20 cellular contexts compared by ENCODE assay signal in the genomic region with DNA sequence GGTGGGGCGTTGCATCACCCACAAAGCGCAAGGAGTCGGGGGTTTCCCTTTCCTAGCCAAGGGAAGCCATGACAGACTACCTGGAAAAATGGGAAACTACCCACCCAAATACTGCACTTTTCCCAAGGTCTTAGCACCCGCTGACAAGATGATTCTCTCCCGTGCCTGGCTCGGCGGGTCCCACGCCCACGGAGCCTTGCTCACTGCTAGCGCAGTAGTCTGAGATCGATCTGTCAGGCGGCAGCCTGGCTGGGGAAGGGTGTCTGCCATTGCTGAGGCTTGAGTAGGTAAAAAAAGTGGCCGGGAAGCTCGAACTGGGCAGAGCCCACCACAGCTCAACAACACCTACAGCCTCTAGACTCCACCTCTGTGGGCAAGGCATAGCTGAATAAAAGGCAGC.
DNase-seq lines count a peak whose midpoint lies in the region; ATAC-seq and TF ChIP-seq lines count a peak whose summit lies in the region.
"Had no signal": no experiment of that assay in that cellular context is flagged by ENCODE, and none has a peak within 500 bp of the region (broad histone marks: within the 10 kb centered on the region; RNA-seq: fewer than 3 reads in every experiment).

No MANE protein-coding gene starts in this region.

- no peak overlapping the region for H2BK120ac ChIP-seq in trophoblast cell (ENCODE audit: insufficient read depth, low read length, poor library complexity)

- H4K91ac ChIP-seq in trophoblast cell (ENCODE audit: low read depth, low read length): no peak overlapping the region

- H3K79me2 ChIP-seq in trophoblast cell (ENCODE audit: control insufficient read depth, insufficient read depth, low read length, poor library complexity): peaks cover 2% of the 10 kb centered on the region

- H4K8ac ChIP-seq in trophoblast cell (ENCODE audit: low read depth, low read length): no peak overlapping the region

- peak overlapping the region; percentile 70 for H3K27ac ChIP-seq in VCaP
- H3K27ac ChIP-seq in trophoblast cell (ENCODE audit: low read depth, low read length): no peak overlapping the region
- H3K27ac ChIP-seq: BLaER1 had no signal

- no peaks in the 10 kb centered on the region for H3K9me3 ChIP-seq in trophoblast cell (ENCODE audit: insufficient read depth, low read depth, low read length)
- H3K9me3 ChIP-seq: Caco-2 had no signal

- H3K4me3 Mint-ChIP-seq in activated T-cell treated with anti-CD3 and anti-CD28 coated beads, Interleukin-2, amount 50 U/mL, for 72 hours: no peak overlapping the region
- H3K4me3 Mint-ChIP-seq: CD4-positive, alpha-beta T cell; CD8-positive, alpha-beta T cell had no signal

- H4K12ac ChIP-seq in trophoblast cell (ENCODE audit: low read depth, low read length): no peak overlapping the region

- H2AK5ac ChIP-seq in trophoblast cell (ENCODE audit: low read length): no peak overlapping the region

- no peaks in the 10 kb centered on the region for H3K27me3 ChIP-seq in trophoblast cell (ENCODE audit: insufficient read depth, low read length)
- H3K27me3 ChIP-seq: BE2C, BLaER1 had no signal

- H2BK5ac ChIP-seq in trophoblast cell (ENCODE audit: low read depth, low read length, poor library complexity): no peak overlapping the region

- peak overlapping the region; percentile 5 for H3K4me3 ChIP-seq in LNCaP clone FGC (ENCODE audit: low read depth, low read length)
- H3K4me3 ChIP-seq in trophoblast cell (ENCODE audit: low read depth, low read length): no peak overlapping the region
- H3K4me3 ChIP-seq: BLaER1, GM12878 had no signal

- no peak for TF ChIP-seq CTCF in LNCaP clone FGC (IDR thresholded peaks at IDR 0.05; ENCODE audit: control insufficient read depth, extremely low read depth, insufficient read depth)
- no peak for TF ChIP-seq CTCF in VCaP (conservative IDR thresholded peaks at IDR 0.05)

- no peaks in the 10 kb centered on the region for H3K79me1 ChIP-seq in trophoblast cell (ENCODE audit: low read length)

- peaks cover 23 to 39% of the 10 kb centered on the region in 2 donors for H3K36me3 Mint-ChIP-seq in activated T-cell treated with anti-CD3 and anti-CD28 coated beads, Interleukin-2, amount 50 U/mL, for 72 hours (ENCODE audit: insufficient read depth in 2 of 2)

- H3K4me1 Mint-ChIP-seq in activated T-cell treated with anti-CD3 and anti-CD28 coated beads, Interleukin-2, amount 50 U/mL, for 72 hours (ENCODE audit: low read depth): peaks cover 54% of the 10 kb centered on the region

- H3K27me3 Mint-ChIP-seq in activated T-cell treated with anti-CD3 and anti-CD28 coated beads, Interleukin-2, amount 50 U/mL, for 72 hours (ENCODE audit: low read depth): no peaks in the 10 kb centered on the region
- H3K27me3 Mint-ChIP-seq: CD4-positive, alpha-beta T cell had no signal

- no peak overlapping the region for H2BK12ac ChIP-seq in trophoblast cell (ENCODE audit: low read length)

- WGBS in trophoblast cell (ENCODE audit: extremely low coverage, insufficient coverage, insufficient read length): no CpG with 5 or more reads among the region's 14 CpGs

- peaks cover 11 to 20% of the 10 kb centered on the region in 2 donors for H3K9me3 Mint-ChIP-seq in activated T-cell treated with anti-CD3 and anti-CD28 coated beads, Interleukin-2, amount 50 U/mL, for 72 hours

- no peak overlapping the region for H2AFZ ChIP-seq in trophoblast cell (ENCODE audit: insufficient read depth, low read length, poor library complexity)

- no peak overlapping the region for H3K9ac ChIP-seq in trophoblast cell (ENCODE audit: low read length)
- H3K9ac ChIP-seq: BLaER1 had no signal

- H3K18ac ChIP-seq in trophoblast cell (ENCODE audit: low read length): peak overlapping the region; percentile 54

- ATAC-seq in activated T-cell treated with anti-CD3 and anti-CD28 coated beads, Interleukin-2, amount 50 U/mL, for 72 hours (replicated peaks in 1 of 2): no peak
- ATAC-seq: CD8-positive, alpha-beta T cell; GM12878 had no signal

- H3K4me2 ChIP-seq in trophoblast cell (ENCODE audit: low read length): no peak overlapping the region
- H3K4me2 ChIP-seq: BLaER1 had no signal

- peaks cover 7 to 13% of the 10 kb centered on the region in 2 experiments for H3K36me3 ChIP-seq in trophoblast cell (ENCODE audit: control insufficient read depth in 1 of 2, insufficient read depth in 2 of 2, low read length in 2 of 2)

- peaks cover 2 to 3% of the 10 kb centered on the region in 2 experiments for H3K4me1 ChIP-seq in trophoblast cell (ENCODE audit: control insufficient read depth in 1 of 2, insufficient read depth in 2 of 2, low read length in 2 of 2)
- H3K4me1 ChIP-seq: BE2C, BLaER1 had no signal

- H3K27ac Mint-ChIP-seq in activated T-cell treated with anti-CD3 and anti-CD28 coated beads, Interleukin-2, amount 50 U/mL, for 72 hours: no peak overlapping the region
- H3K27ac Mint-ChIP-seq: CD4-positive, alpha-beta T cell; CD8-positive, alpha-beta T cell had no signal

- H3K23ac ChIP-seq in trophoblast cell (ENCODE audit: low read length): no peak overlapping the region

- peak overlapping the region; percentile 64 for H3K4ac ChIP-seq in trophoblast cell (ENCODE audit: low read depth, low read length)

- H3K14ac ChIP-seq in trophoblast cell (ENCODE audit: low read length): no peak overlapping the region

- DNase-seq in LNCaP clone FGC (ENCODE audit: low read depth) (no peak), trophoblast cell (no peak), activated T-cell treated with anti-CD3 and anti-CD28 coated beads for 4 hours (no peak), NCI-H526 treated with DMSO at 0.1 percent for 48 hours (lab: John Stamatoyannopoulos, UW) (no peak)
- DNase-seq in activated T-cell treated with anti-CD3 and anti-CD28 coated beads, Interleukin-2, amount 50 U/mL, for 72 hours: no peak
- DNase-seq: 8988T; ACHN; BE2C; C1 segment of cervical spinal cord; Caco-2; Calu3; CD4-positive, alpha-beta T cell; CD8-positive, alpha-beta T cell; DMS79; DND-41; EL; GDM1 had no signal
